In the genomic region with DNA sequence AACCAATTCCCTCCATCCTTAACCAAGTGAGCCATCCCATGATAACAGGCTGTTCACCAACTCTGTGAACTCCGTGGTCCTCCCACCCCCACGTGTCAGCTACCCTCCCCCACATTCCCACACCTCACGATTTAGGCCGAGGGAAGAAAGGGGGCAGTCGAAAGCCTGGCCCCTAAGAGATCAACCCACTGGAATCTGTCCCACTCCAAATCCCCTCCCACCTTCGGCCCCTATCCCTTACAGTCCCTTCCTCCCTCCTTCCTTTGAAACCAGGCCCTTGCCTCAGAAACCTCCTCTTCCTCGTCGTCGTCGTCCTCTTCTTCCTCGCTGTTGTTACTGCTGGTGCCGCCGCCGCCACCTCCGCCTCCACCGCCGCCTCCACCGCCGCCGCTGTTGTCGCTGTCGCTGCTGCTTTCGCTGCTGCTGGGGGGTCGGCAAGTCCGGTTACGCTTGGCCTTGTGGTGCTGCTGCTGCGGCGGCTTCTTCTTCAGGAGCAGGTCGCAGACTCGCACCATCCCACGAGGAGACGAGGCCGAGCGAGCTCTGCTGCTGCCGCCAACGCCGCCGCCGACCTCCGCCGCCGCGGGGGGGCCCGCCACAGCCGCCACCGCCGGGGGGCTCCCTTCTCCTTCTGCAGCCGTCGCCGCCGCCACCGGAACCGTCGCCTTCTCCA, we compare ENCODE assay signal across 8 cellular contexts. TPM values are rescaled to one million over a fixed set of nuclear protein-coding genes. Genes with fewer than 3 reads are reported as not detected.
A peak's percentile ranks its signal among the peaks of the same experiment; 100 is the strongest.
DNase-seq lines count a peak whose midpoint lies in the region; ATAC-seq and TF ChIP-seq lines count a peak whose summit lies in the region.

No MANE protein-coding gene starts in this region.

- H3K79me2 ChIP-seq in Loucy (ENCODE audit: insufficient read depth, low read length), result peaks cover 70% of the 10 kb centered on the region

- H3K4me2 ChIP-seq in Loucy (ENCODE audit: low read depth, low read length, poor library complexity, severe bottlenecking), result peak overlapping the region; percentile 96

- no peaks in the 10 kb centered on the region for H3K27me3 Mint-ChIP-seq in progenitor cell of endocrine pancreas

- CTCF ChIA-PET in A673 (lab: Charles Lee), result no interaction called here

- peak overlapping the region; percentile 97 to 99 for H3K27ac Mint-ChIP-seq in activated naive CD4-positive, alpha-beta T cell treated with anti-CD3 and anti-CD28 coated beads, Interleukin-2, amount 50 U/mL, for 72 hours
- H3K27ac Mint-ChIP-seq in progenitor cell of endocrine pancreas, result peak overlapping the region; percentile 100

- no peak for TF ChIP-seq CTCF in A673 (conservative IDR thresholded peaks at IDR 0.05; ENCODE audit: low read depth, low read length)
- TF ChIP-seq CTCF in Loucy (conservative IDR thresholded peaks at IDR 0.05; ENCODE audit: low read length), result no peak; the same call in 1 of the 2 replicates
- TF ChIP-seq CTCF in heart right ventricle (IDR thresholded peaks at IDR 0.05), result peak in 6 of 9 donors; percentile 13 to 56 (median 44)
- peak; percentile 14 for TF ChIP-seq CTCF in progenitor cell of endocrine pancreas (IDR thresholded peaks at IDR 0.05; ENCODE audit: unreplicated experiment)

- H4K20me1 ChIP-seq in Loucy (ENCODE audit: insufficient read depth, low read length, poor library complexity, severe bottlenecking), result peaks cover 53% of the 10 kb centered on the region

- peak overlapping the region; percentile 67 for H2AFZ ChIP-seq in Loucy (ENCODE audit: low read length)

- no peaks in the 10 kb centered on the region for H3F3A ChIP-seq in Loucy (ENCODE audit: low read depth)

- H3K4me1 ChIP-seq in A673 (ENCODE audit: insufficient read depth, low read length, poor library complexity, severe bottlenecking) (peaks cover 8% of the 10 kb centered on the region), ES-I3 (ENCODE audit: insufficient read depth, low read length) (no peaks in the 10 kb centered on the region), HAP-1 (peaks cover 25% of the 10 kb centered on the region), Loucy (ENCODE audit: insufficient read depth, low read length, poor library complexity, severe bottlenecking) (peaks cover 53% of the 10 kb centered on the region), heart right ventricle (peaks cover 0 to 73% (median 58%) of the 10 kb centered on the region in 9 donors)

- peak; percentile 27 for DNase-seq in A673 (ENCODE audit: low spot score)
- peak; percentile 45 to 68 for DNase-seq in HAP-1 (ENCODE audit: low spot score in 2 of 2)
- no peak for DNase-seq in activated naive CD4-positive, alpha-beta T cell treated with anti-CD3 and anti-CD28 coated beads, Interleukin-2, amount 50 U/mL, for 72 hours (ENCODE audit: low spot score in 2 of 2)
- peak in 1 of 2 donors; percentile 38 for DNase-seq in heart right ventricle
- DNase-seq in progenitor cell of endocrine pancreas (ENCODE audit: low spot score, unreplicated experiment), result peak; percentile 20
- DNase-seq in T-helper 9 cell, result no peak

- peak; percentile 3 to 20 for ATAC-seq in activated naive CD4-positive, alpha-beta T cell treated with anti-CD3 and anti-CD28 coated beads, Interleukin-2, amount 50 U/mL, for 72 hours
- ATAC-seq in heart right ventricle, result peak; percentile 4 to 46 (median 36)

- intact Hi-C loops in A673 (cut with micrococcal nuclease; ENCODE audit: unreplicated experiment) (loop anchor here (5.0 to 10.0 kb wide), 2 partner anchors 123 to 191 kb away; a partner anchor contains a TSS), heart right ventricle (cut with DNase I) (loop anchor here in 8 of 10 donors (2.0 to 10.0 kb wide), 13 partner anchors 36 to 191 kb away; a partner anchor contains a TSS)

- H3K36me3 Mint-ChIP-seq in activated naive CD4-positive, alpha-beta T cell treated with anti-CD3 and anti-CD28 coated beads, Interleukin-2, amount 50 U/mL, for 72 hours, result peaks cover 32 to 46% of the 10 kb centered on the region in 2 donors
- H3K36me3 Mint-ChIP-seq in progenitor cell of endocrine pancreas (ENCODE audit: insufficient read depth), result peaks cover 7% of the 10 kb centered on the region

- peaks cover 32% of the 10 kb centered on the region for H3K4me1 Mint-ChIP-seq in progenitor cell of endocrine pancreas (ENCODE audit: low read depth)

- POLR2A ChIA-PET in A673 (lab: Charles Lee; ENCODE audit: low non-redundant PET), result interaction anchor here (0.6 kb wide), 2 partner anchors 236 to 865 kb away, joined by 3 to 6 read pairs; no protein-coding TSS in a partner anchor

- H3K9me2 ChIP-seq in Loucy (replicated peaks; ENCODE audit: low read depth, low read length), result no peaks in the 10 kb centered on the region

- 0 to 1% methylated on average over 47 to 50 of the region's 54 CpGs for WGBS in heart right ventricle, 2 donors

- H3K9ac ChIP-seq in ES-I3 (ENCODE audit: low read depth, low read length) (peak overlapping the region; percentile 57), Loucy (ENCODE audit: low read depth, low read length, poor library complexity, severe bottlenecking) (peak overlapping the region; percentile 93)

- H3K27ac ChIP-seq in A673 (ENCODE audit: low read depth, low read length, poor library complexity, severe bottlenecking), result peak overlapping the region; percentile 94
- peak overlapping the region; percentile 93 to 100 (median 98) for H3K27ac ChIP-seq in heart right ventricle

- H3K36me3 ChIP-seq in A673 (ENCODE audit: insufficient read depth, low read length, poor library complexity, severe bottlenecking), result no peaks in the 10 kb centered on the region
- no peaks in the 10 kb centered on the region for H3K36me3 ChIP-seq in ES-I3 (ENCODE audit: insufficient read depth, low read length)
- H3K36me3 ChIP-seq in HAP-1 (replicated peaks), result peaks cover 16% of the 10 kb centered on the region
- H3K36me3 ChIP-seq in Loucy (ENCODE audit: insufficient read depth, low read length), result peaks cover 3% of the 10 kb centered on the region; the same call in 1 of the 2 replicates
- peaks cover 0 to 15% (median 0%) of the 10 kb centered on the region in 9 donors for H3K36me3 ChIP-seq in heart right ventricle

- H3K9me3 ChIP-seq in A673 (ENCODE audit: low read depth, low read length, poor library complexity, severe bottlenecking) (no peaks in the 10 kb centered on the region), ES-I3 (ENCODE audit: control insufficient read depth, insufficient read depth, low read length) (no peaks in the 10 kb centered on the region), HAP-1 (no peaks in the 10 kb centered on the region), Loucy (ENCODE audit: insufficient read depth, low read depth, low read length) (no peaks in the 10 kb centered on the region), heart right ventricle (no peaks in the 10 kb centered on the region)

- in situ Hi-C loops in HAP-1 (cut with MboI; ENCODE audit: low sequenced_read_pairs), result no loop called here

- H3K27me3 ChIP-seq in A673 (replicated peaks; ENCODE audit: insufficient read depth, low read depth, low read length, poor library complexity), result no peaks in the 10 kb centered on the region
- H3K27me3 ChIP-seq in HAP-1 (ENCODE audit: low read depth), result no peaks in the 10 kb centered on the region
- H3K27me3 ChIP-seq in Loucy (ENCODE audit: insufficient read depth, low read length, poor library complexity, severe bottlenecking), result no peaks in the 10 kb centered on the region
- H3K27me3 ChIP-seq in heart right ventricle, result no peaks in the 10 kb centered on the region

- BruUV-seq in A673 (replicated peaks; lab: Mats Ljungman, UMichigan), result no TSS peak

- H3K4me3 ChIP-seq in A673 (ENCODE audit: low read depth, low read length, poor library complexity, severe bottlenecking), result peak overlapping the region; percentile 83
- peak overlapping the region; percentile 94 for H3K4me3 ChIP-seq in HAP-1
- peak overlapping the region; percentile 94 for H3K4me3 ChIP-seq in Loucy (ENCODE audit: low read length, poor library complexity, severe bottlenecking)
- peak overlapping the region; percentile 68 to 96 (median 82) for H3K4me3 ChIP-seq in heart right ventricle

- H3K4me3 Mint-ChIP-seq in progenitor cell of endocrine pancreas (ENCODE audit: low read depth), result peak overlapping the region; percentile 99

- H3K9me3 Mint-ChIP-seq in activated naive CD4-positive, alpha-beta T cell treated with anti-CD3 and anti-CD28 coated beads, Interleukin-2, amount 50 U/mL, for 72 hours, result no peaks in the 10 kb centered on the region
- H3K9me3 Mint-ChIP-seq in progenitor cell of endocrine pancreas (ENCODE audit: low read depth), result no peaks in the 10 kb centered on the region

RNA-seq across cellular contexts. Expression of a gene that starts 0.5 kb away (rescaled TPM):
- total RNA-seq in A673 (2021), result 52.0 and 58.4 TPM in 2 replicates
- 10 to 100 TPM; 39.1 to 73.9 TPM for total RNA-seq in activated naive CD4-positive, alpha-beta T cell treated with anti-CD3 and anti-CD28 coated beads, Interleukin-2, amount 50 U/mL, for 72 hours
- total RNA-seq in heart right ventricle, result 10 to 100 TPM; 47.4 to 71.7 (median 63.7) TPM
- polyA plus RNA-seq in heart right ventricle, result 10 to 100 TPM; 13.5 to 27.3 TPM
- total RNA-seq in progenitor cell of endocrine pancreas, result 88.3 and 90.8 TPM in 2 replicates

Comparison
In these comparisons a context has a peak if more than half of its experiments do, and no peak if none do; other contexts are left out.
1. DNase-seq: peak in A673 (single experiment), HAP-1 (2 of 2) and progenitor cell of endocrine pancreas (single experiment); none in activated naive CD4-positive, alpha-beta T cell treated with anti-CD3 and anti-CD28 coated beads, Interleukin-2, amount 50 U/mL, for 72 hours (0 of 2) and T-helper 9 cell (single experiment).
2. CTCF ChIP-seq: peak in heart right ventricle (6 of 9) and progenitor cell of endocrine pancreas (single experiment); none in A673 (single experiment) and Loucy (single experiment).
3. Peak in every context shown above with its lines, with median percentiles within 50 percentile points of each other: H3K4me3 ChIP-seq.